ENCODE assay signal across 1 cellular context in the genomic region with DNA sequence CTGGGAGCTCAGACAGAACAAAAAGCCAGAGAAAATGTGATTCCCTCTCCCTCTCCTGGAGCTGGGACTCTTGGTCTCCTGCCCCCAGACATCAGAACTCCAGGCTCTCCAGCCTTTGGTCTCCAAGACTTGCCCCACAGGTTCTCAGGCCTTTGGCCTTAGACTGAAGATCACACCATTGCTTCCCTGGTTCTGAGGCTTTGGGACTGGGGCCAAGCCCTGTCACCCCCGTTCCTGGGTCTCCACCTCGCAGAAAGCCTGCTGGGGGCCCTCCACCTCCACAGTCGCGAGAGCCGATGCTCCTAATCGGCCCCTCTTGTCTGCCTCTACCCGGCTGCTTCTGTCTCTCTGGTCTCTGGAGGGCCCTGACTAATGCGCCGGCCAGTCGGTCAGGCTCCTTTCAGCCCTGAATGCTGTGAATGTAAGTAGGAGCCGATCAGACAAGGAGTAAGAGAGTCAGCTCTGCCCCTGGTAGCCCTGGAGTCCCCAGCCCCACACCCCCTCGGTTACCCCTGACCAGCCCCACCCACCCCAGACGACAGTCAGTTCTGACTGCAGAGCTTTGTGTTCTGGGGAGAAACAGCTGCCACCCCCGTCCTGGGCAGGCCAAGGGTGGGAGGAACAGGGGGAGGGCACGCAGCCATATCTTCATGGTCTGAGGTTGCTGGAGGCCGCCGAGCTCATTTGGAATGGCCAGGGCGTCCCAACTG.
TF ChIP-seq lines count a peak whose summit lies in the region.

No MANE protein-coding gene starts in this region.

TF ChIP-seq in SK-N-SH treated with all-trans-retinoic acid at 6 μM for 48 hours, 23 proteins besides CTCF, POLR2A, EP300 and RAD21 (continued from another document):
- TF ChIP-seq, protein P1, sequence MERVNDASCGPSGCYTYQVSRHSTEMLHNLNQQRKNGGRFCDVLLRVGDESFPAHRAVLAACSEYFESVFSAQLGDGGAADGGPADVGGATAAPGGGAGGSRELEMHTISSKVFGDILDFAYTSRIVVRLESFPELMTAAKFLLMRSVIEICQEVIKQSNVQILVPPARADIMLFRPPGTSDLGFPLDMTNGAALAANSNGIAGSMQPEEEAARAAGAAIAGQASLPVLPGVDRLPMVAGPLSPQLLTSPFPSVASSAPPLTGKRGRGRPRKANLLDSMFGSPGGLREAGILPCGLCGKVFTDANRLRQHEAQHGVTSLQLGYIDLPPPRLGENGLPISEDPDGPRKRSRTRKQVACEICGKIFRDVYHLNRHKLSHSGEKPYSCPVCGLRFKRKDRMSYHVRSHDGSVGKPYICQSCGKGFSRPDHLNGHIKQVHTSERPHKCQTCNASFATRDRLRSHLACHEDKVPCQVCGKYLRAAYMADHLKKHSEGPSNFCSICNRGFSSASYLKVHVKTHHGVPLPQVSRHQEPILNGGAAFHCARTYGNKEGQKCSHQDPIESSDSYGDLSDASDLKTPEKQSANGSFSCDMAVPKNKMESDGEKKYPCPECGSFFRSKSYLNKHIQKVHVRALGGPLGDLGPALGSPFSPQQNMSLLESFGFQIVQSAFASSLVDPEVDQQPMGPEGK (CRISPR knock-in tag; IDR thresholded peaks at IDR 0.05; ENCODE audit: borderline replicate concordance): no peak
- no peak for TF ChIP-seq ZFP30 (CRISPR knock-in tag; IDR thresholded peaks at IDR 0.05)
- no peak for TF ChIP-seq OSR1 (CRISPR knock-in tag; IDR thresholded peaks at IDR 0.05)
- TF ChIP-seq ISL1 (CRISPR knock-in tag; IDR thresholded peaks at IDR 0.05): no peak
